ENCODE assay signal across 6 cellular contexts in genomic region chr4:118561559-118561958, GRCh38.
DNase-seq lines count a peak whose midpoint lies in the region; ATAC-seq, FAIRE-seq and TF ChIP-seq lines count a peak whose summit lies in the region.
"Not testable (repeated sequence)": the region's sequence is repeated elsewhere in the genome, so short reads cannot be mapped to it uniquely, and the experiment has no call there.

No MANE protein-coding gene starts in this region.

- H3K4me1 Mint-ChIP-seq in HFFc6 (ENCODE audit: low read depth) (peaks cover 20% of the 10 kb centered on the region), chondrocyte (ENCODE audit: low read depth) (peaks cover 24% of the 10 kb centered on the region)

- not testable (repeated sequence) for H3K36me3 ChIP-seq in left ventricle myocardium inferior

- TF ChIP-seq CTCF in A549 (IDR thresholded peaks at IDR 0.05); foreskin keratinocyte (conservative IDR thresholded peaks at IDR 0.05): not testable (repeated sequence)
- TF ChIP-seq CTCF in HFFc6 (IDR thresholded peaks at IDR 0.05) (peak; percentile 43), VCaP (conservative IDR thresholded peaks at IDR 0.05) (0 out of 2 replicates have a peak, but pooled peaks have one; percentile 6), chondrocyte (IDR thresholded peaks at IDR 0.05) (peak; percentile 21), left ventricle myocardium inferior (IDR thresholded peaks at IDR 0.05; ENCODE audit: borderline replicate concordance) (peak; percentile 8)

- H3K9me3 Mint-ChIP-seq in HFFc6; chondrocyte (ENCODE audit: low read depth): not testable (repeated sequence)

- H3K27ac ChIP-seq in A549; VCaP; foreskin keratinocyte; left ventricle myocardium inferior (replicated peaks): not testable (repeated sequence)

- H3K36me3 Mint-ChIP-seq in HFFc6 (ENCODE audit: low read depth); chondrocyte (ENCODE audit: low read depth): not testable (repeated sequence)

- not testable (repeated sequence) for TF ChIP-seq EP300 in A549 (IDR thresholded peaks at IDR 0.05)

- peak; percentile 57 to 61; a peak in 3 of 6 replicates for ATAC-seq in A549
- ATAC-seq in foreskin keratinocyte: peak; percentile 48

- not testable (repeated sequence) for H3K4me2 ChIP-seq in A549

- DNase-seq in A549 (ENCODE audit: low read depth in 1 of 2, low spot score in 1 of 2); HFFc6; chondrocyte (ENCODE audit: low spot score); foreskin keratinocyte; left ventricle myocardium inferior: not testable (repeated sequence)

- not testable (repeated sequence) for TF ChIP-seq POLR2A in A549 (IDR thresholded peaks at IDR 0.05; ENCODE audit: low read length)

- CTCF ChIA-PET in A549 (lab: Yijun Ruan, JAX): not testable (repeated sequence)

- intact Hi-C loops in left ventricle myocardium inferior (cut with micrococcal nuclease): not testable (repeated sequence)

- H3K4me3 ChIP-seq in A549, left ventricle myocardium inferior: not testable (repeated sequence)

- not testable (repeated sequence) for FAIRE-seq in A549 (lab: Jason Lieb, UNC)

- POLR2A ChIA-PET in A549 (lab: Yijun Ruan, JAX): not testable (repeated sequence)

- TF ChIP-seq RAD21 in A549 (conservative IDR thresholded peaks at IDR 0.05 in 1 of 2, IDR thresholded peaks at IDR 0.05 in 1 of 2): not testable (repeated sequence)

- H3K27ac Mint-ChIP-seq in HFFc6; chondrocyte (ENCODE audit: unreplicated experiment): not testable (repeated sequence)

- not testable (repeated sequence) for H3K27me3 Mint-ChIP-seq in HFFc6 (ENCODE audit: insufficient read depth); chondrocyte (ENCODE audit: low read depth)

- H3K27me3 ChIP-seq in foreskin keratinocyte; left ventricle myocardium inferior (ENCODE audit: low read depth): not testable (repeated sequence)

- H3K9me3 ChIP-seq in A549; left ventricle myocardium inferior (replicated peaks): not testable (repeated sequence)

- H3K4me1 ChIP-seq in A549, foreskin keratinocyte, left ventricle myocardium inferior: not testable (repeated sequence)

- not testable (repeated sequence) for H3K4me3 Mint-ChIP-seq in HFFc6; chondrocyte (ENCODE audit: unreplicated experiment)
